In genomic region chr18:26470011-26470637, GRCh38 we compare ENCODE assay signal across 9 cellular contexts.
DNase-seq lines count a peak whose midpoint lies in the region; ATAC-seq and TF ChIP-seq lines count a peak whose summit lies in the region.
"Had no signal": no experiment of that assay in that cellular context is flagged by ENCODE, and none has a peak within 500 bp of the region (broad histone marks: within the 10 kb centered on the region; RNA-seq: fewer than 3 reads in every experiment).

No MANE protein-coding gene starts in this region.

- DNase-seq in GM13977 (ENCODE audit: low spot score): peak; percentile 43
- DNase-seq in NCI-H1048 (lab: John Stamatoyannopoulos, UW): peak; percentile 68
- no peak for DNase-seq in glutamatergic neuron
- no peak for DNase-seq in uterus
- no peak for DNase-seq in activated CD4-positive, alpha-beta T cell treated with anti-CD3 and anti-CD28 coated beads, Interleukin-2, amount 50 U/mL, for 48 hours
- DNase-seq in cerebellar nuclear complex (lab: John Stamatoyannopoulos, UW): no peak
- no peak for DNase-seq in SIG-M5 treated with dmso at 0.1 percent for 504 hours (lab: John Stamatoyannopoulos, UW; ENCODE audit: unreplicated experiment)
- DNase-seq: HCEC 1CT had no signal

- no peaks in the 10 kb centered on the region for H3K9me3 ChIP-seq in uterus

- peak; percentile 89 for ATAC-seq in GM21737 (IDR thresholded peaks at IDR 0.05; ENCODE audit: unreplicated experiment)

- in situ Hi-C loops in GM13977 (cut with MboI; ENCODE audit: low pct_unique_long_range_greater_than_20kb, low sequenced_read_pairs, unreplicated experiment): no loop called here

- no peak for TF ChIP-seq POLR2A in uterus (IDR thresholded peaks at IDR 0.05)

- H3K36me3 ChIP-seq in uterus: no peaks in the 10 kb centered on the region

- peaks cover 9% of the 10 kb centered on the region for H3K4me1 Mint-ChIP-seq in glutamatergic neuron (ENCODE audit: low read depth, unreplicated experiment)

- intact Hi-C loops in uterus (cut with DNase I; ENCODE audit: low total_unique reads): no loop called here

- peaks cover 4% of the 10 kb centered on the region for H3K27me3 Mint-ChIP-seq in glutamatergic neuron (ENCODE audit: unreplicated experiment)

- H3K27me3 ChIP-seq in uterus: no peaks in the 10 kb centered on the region

- H3K9me3 Mint-ChIP-seq in glutamatergic neuron (ENCODE audit: unreplicated experiment): no peaks in the 10 kb centered on the region

- TF ChIP-seq CTCF in GM13977 (IDR thresholded peaks at IDR 0.05; ENCODE audit: extremely low read depth, insufficient read depth, missing control alignments) (no peak), glutamatergic neuron (IDR thresholded peaks at IDR 0.05; ENCODE audit: partially characterized antibody, unreplicated experiment) (no peak), uterus (IDR thresholded peaks at IDR 0.05) (no peak)

- H3K27ac ChIP-seq in uterus: no peak overlapping the region

- peak overlapping the region; percentile 62 for H3K27ac Mint-ChIP-seq in glutamatergic neuron (ENCODE audit: unreplicated experiment)

- H3K4me3 Mint-ChIP-seq in glutamatergic neuron (ENCODE audit: unreplicated experiment): no peak overlapping the region

- no peaks in the 10 kb centered on the region for H3K36me3 Mint-ChIP-seq in glutamatergic neuron (ENCODE audit: unreplicated experiment)

- H3K4me3 ChIP-seq in uterus: no peak overlapping the region

- no peaks in the 10 kb centered on the region for H3K4me1 ChIP-seq in uterus

Comparison
In these comparisons a context has a peak if more than half of its experiments do, and no peak if none do; other contexts are left out.
1. DNase-seq: peak in GM13977 (single experiment) and NCI-H1048 (single experiment); none in glutamatergic neuron (single experiment), uterus (0 of 2), activated CD4-positive, alpha-beta T cell treated with anti-CD3 and anti-CD28 coated beads, Interleukin-2, amount 50 U/mL, for 48 hours (0 of 2), cerebellar nuclear complex (0 of 2) and SIG-M5 treated with dmso at 0.1 percent for 504 hours (single experiment).